11 cellular contexts compared by ENCODE assay signal in the genomic region with DNA sequence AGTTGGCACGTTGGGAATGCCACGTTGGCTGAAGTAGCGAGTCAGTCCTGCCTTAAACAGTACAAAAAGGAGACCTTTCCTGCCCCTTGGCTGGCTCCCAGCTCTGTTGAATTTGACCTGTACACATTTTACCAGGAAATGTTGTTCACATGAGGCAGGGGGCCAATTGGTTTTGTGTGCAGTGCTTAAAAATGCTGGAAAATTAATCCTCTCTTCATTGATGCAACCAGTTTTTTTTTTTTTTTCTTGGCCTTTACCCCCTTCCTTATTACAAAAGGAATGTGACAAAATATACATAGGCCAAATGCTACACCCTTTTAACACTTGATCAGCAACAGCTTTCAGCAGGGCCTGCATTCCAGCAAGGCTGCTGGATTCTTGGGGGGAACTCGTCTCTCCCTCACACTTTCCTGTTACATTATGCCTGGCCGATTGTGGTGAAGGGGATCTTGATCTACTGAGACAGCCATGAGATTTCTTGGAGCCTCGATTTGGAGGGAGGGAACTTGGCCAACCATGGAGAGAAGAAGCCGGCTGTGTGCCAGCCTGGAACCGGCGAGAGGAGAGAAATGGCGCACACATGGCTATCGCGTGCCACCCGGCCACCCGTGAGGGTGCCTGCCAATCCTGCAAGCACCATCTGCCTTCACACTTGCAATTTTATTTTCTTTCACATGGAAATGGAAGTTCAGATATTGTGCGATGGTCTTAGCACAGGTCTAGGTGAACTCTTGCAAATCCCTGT.
A peak's percentile ranks its signal among the peaks of the same experiment; 100 is the strongest.
DNase-seq lines count a peak whose midpoint lies in the region; ATAC-seq and TF ChIP-seq lines count a peak whose summit lies in the region.
"Had no signal": no experiment of that assay in that cellular context is flagged by ENCODE, and none has a peak within 500 bp of the region (broad histone marks: within the 10 kb centered on the region; RNA-seq: fewer than 3 reads in every experiment).

No MANE protein-coding gene starts in this region.

- WGBS in esophagus, 2 donors: 44 to 49% methylated on average over 15 of the region's 15 CpGs
- WGBS in transverse colon (ENCODE audit: low coverage in 1 of 2), 2 donors: 55 to 74% methylated on average over 11 to 15 of the region's 15 CpGs

- CTCF ChIA-PET in RWPE1 (lab: Yijun Ruan, JAX): no interaction called here

- no peak for ATAC-seq in GM21737 (IDR thresholded peaks at IDR 0.05; ENCODE audit: unreplicated experiment)
- ATAC-seq in HG03520 (IDR thresholded peaks at IDR 0.05; ENCODE audit: unreplicated experiment): no peak
- ATAC-seq: activated CD4-positive, alpha-beta T cell treated with anti-CD3 and anti-CD28 coated beads for 36 hours had no signal

- intact Hi-C loops in transverse colon (cut with DNase I; ENCODE audit: low total_unique reads): no loop called here

- H3K36me3 ChIP-seq in esophagus (ENCODE audit: control insufficient read depth in 2 of 2, insufficient read depth in 2 of 2, low read length in 1 of 2) (peaks cover 15 to 19% of the 10 kb centered on the region in 2 donors), muscle layer of colon (ENCODE audit: insufficient read depth, low read length) (peaks cover 67% of the 10 kb centered on the region), transverse colon (peaks cover 0 to 58% (median 14%) of the 10 kb centered on the region in 4 donors)

- H3K9me3 ChIP-seq in esophagus (ENCODE audit: control insufficient read depth in 2 of 2, insufficient read depth in 1 of 2, low read depth in 1 of 2, low read length in 1 of 2) (no peaks in the 10 kb centered on the region), muscle layer of colon (ENCODE audit: low read length) (no peaks in the 10 kb centered on the region), transverse colon (no peaks in the 10 kb centered on the region)

- in situ Hi-C loops in transverse colon (cut with MboI; ENCODE audit: low pct_ligation_motif_present in 1 of 4, low pct_unique_long_range_greater_than_20kb in 1 of 4, low sequenced_read_pairs in 3 of 4): no loop called here

- no peak for TF ChIP-seq CTCF in RWPE1 (conservative IDR thresholded peaks at IDR 0.05; ENCODE audit: low read depth)
- no peak for TF ChIP-seq CTCF in transverse colon (IDR thresholded peaks at IDR 0.05)

- H3K4me3 ChIP-seq in esophagus (ENCODE audit: low read depth in 1 of 2, low read length in 2 of 2) (no peak overlapping the region), muscle layer of colon (ENCODE audit: low read depth in 1 of 2, low read length in 2 of 2) (peak overlapping the region in 1 of 2 donors; percentile 3), transverse colon (no peak overlapping the region)

- TF ChIP-seq POLR2A in transverse colon (IDR thresholded peaks at IDR 0.05): no peak
- no peak for TF ChIP-seq POLR2A in erythroblast (IDR thresholded peaks at IDR 0.05; ENCODE audit: low read length)

- TF ChIP-seq EP300 in transverse colon (IDR thresholded peaks at IDR 0.05; ENCODE audit: low read depth): no peak

- DNase-seq in RWPE1 (ENCODE audit: low spot score) (no peak), transverse colon (no peak), GDM1 (lab: John Stamatoyannopoulos, UW) (no peak), erythroblast (lab: John Stamatoyannopoulos, UW) (no peak)
- DNase-seq: activated CD4-positive, alpha-beta T cell treated with anti-CD3 and anti-CD28 coated beads for 36 hours; H7; KBM-7 had no signal

- peaks cover 6 to 8% of the 10 kb centered on the region in 2 donors for H3K4me1 ChIP-seq in esophagus (ENCODE audit: control insufficient read depth in 2 of 2, insufficient read depth in 2 of 2, low read length in 1 of 2)
- H3K4me1 ChIP-seq in muscle layer of colon (ENCODE audit: insufficient read depth, low read length): peaks cover 50% of the 10 kb centered on the region
- H3K4me1 ChIP-seq in transverse colon: peaks cover 5 to 38% (median 15%) of the 10 kb centered on the region in 4 donors

- H3K27ac ChIP-seq in RWPE1: peak overlapping the region; percentile 48
- peak overlapping the region; percentile 25 to 67 for H3K27ac ChIP-seq in esophagus (ENCODE audit: low read depth in 2 of 2, low read length in 1 of 2)
- peak overlapping the region; percentile 65 for H3K27ac ChIP-seq in muscle layer of colon (ENCODE audit: low read depth, low read length)
- peak overlapping the region; percentile 39 to 71 (median 60) for H3K27ac ChIP-seq in transverse colon

- H3K27me3 ChIP-seq in esophagus (ENCODE audit: control insufficient read depth in 1 of 2, insufficient read depth in 2 of 2, low read length in 2 of 2) (no peaks in the 10 kb centered on the region), muscle layer of colon (ENCODE audit: control insufficient read depth in 1 of 2, insufficient read depth in 2 of 2, low read length in 2 of 2) (no peaks in the 10 kb centered on the region), transverse colon (no peaks in the 10 kb centered on the region)

- H3K9ac ChIP-seq in muscle layer of colon (ENCODE audit: low read length): peak overlapping the region; percentile 2

- POLR2A ChIA-PET in RWPE1 (lab: Yijun Ruan, JAX; ENCODE audit: low non-redundant PET): no interaction called here
